Comparison of ENCODE assay signal across 15 cellular contexts in genomic region chr2:29532451-29532850, GRCh38.
A peak's percentile ranks its signal among the peaks of the same experiment; 100 is the strongest.
DNase-seq lines count a peak whose midpoint lies in the region; ATAC-seq and TF ChIP-seq lines count a peak whose summit lies in the region.
"Had no signal": no experiment of that assay in that cellular context is flagged by ENCODE, and none has a peak within 500 bp of the region (broad histone marks: within the 10 kb centered on the region; RNA-seq: fewer than 3 reads in every experiment).

No MANE protein-coding gene starts in this region.

- H3K79me2 ChIP-seq in fibroblast of lung (ENCODE audit: control insufficient read depth, insufficient read depth, low read length), result no peaks in the 10 kb centered on the region

- no peak overlapping the region for H3K4me3 Mint-ChIP-seq in type B pancreatic cell
- H3K4me3 Mint-ChIP-seq: CD14-positive monocyte had no signal

- H3K36me3 Mint-ChIP-seq in type B pancreatic cell, result peaks cover 4% of the 10 kb centered on the region
- H3K36me3 Mint-ChIP-seq: CD14-positive monocyte had no signal

- H3K4me1 ChIP-seq in SJCRH30, result peaks cover 30% of the 10 kb centered on the region
- peaks cover 14% of the 10 kb centered on the region for H3K4me1 ChIP-seq in fibroblast of lung (ENCODE audit: control insufficient read depth, extremely low read depth, insufficient read depth, low read length)
- H3K4me1 ChIP-seq in aorta (ENCODE audit: control insufficient read depth in 1 of 2, insufficient read depth in 2 of 2, low read length in 2 of 2), result no peaks in the 10 kb centered on the region

- POLR2A ChIA-PET in GM10248 (lab: Yijun Ruan, JAX), result no interaction called here

- H3K36me3 ChIP-seq in SJCRH30 (peaks cover 9% of the 10 kb centered on the region), fibroblast of lung (ENCODE audit: control insufficient read depth, insufficient read depth, low read length) (no peaks in the 10 kb centered on the region), aorta (ENCODE audit: control insufficient read depth in 1 of 2, insufficient read depth in 2 of 2, low read length in 1 of 2) (no peaks in the 10 kb centered on the region)

- CTCF ChIA-PET in GM10248 (lab: Yijun Ruan, JAX), result interaction anchor here (0.8 to 1.3 kb wide), 2 partner anchors 9 to 10 kb away, joined by 4 read pairs; no protein-coding TSS in a partner anchor

- H3K9ac ChIP-seq in fibroblast of lung (ENCODE audit: insufficient read depth, low read length), result no peak overlapping the region

- H3K9me3 ChIP-seq in SJCRH30 (replicated peaks) (peaks cover 3% of the 10 kb centered on the region; the same call in 1 of the 2 replicates), fibroblast of lung (ENCODE audit: control insufficient read depth, insufficient read depth, low read depth, low read length) (no peaks in the 10 kb centered on the region), aorta (ENCODE audit: control insufficient read depth, low read length) (peaks cover 4% of the 10 kb centered on the region)

- H3K4me1 Mint-ChIP-seq in type B pancreatic cell (ENCODE audit: unreplicated experiment), result peaks cover 9% of the 10 kb centered on the region

- no peak overlapping the region for H3K27ac ChIP-seq in SJCRH30
- no peak overlapping the region for H3K27ac ChIP-seq in fibroblast of lung (ENCODE audit: insufficient read depth, low read length)
- H3K27ac ChIP-seq in aorta (ENCODE audit: low read depth in 1 of 2, low read length in 2 of 2), result no peak overlapping the region

- intact Hi-C loops in aorta (cut with DNase I), result no loop called here

- H3K4me2 ChIP-seq in fibroblast of lung (ENCODE audit: extremely low read depth, insufficient read depth, low read length), result no peak overlapping the region

- peaks cover 8% of the 10 kb centered on the region for H3K9me3 Mint-ChIP-seq in type B pancreatic cell

- TF ChIP-seq CTCF in fibroblast of lung (conservative IDR thresholded peaks at IDR 0.05 in 1 of 2, IDR thresholded peaks at IDR 0.05 in 1 of 2; ENCODE audit: low read depth in 1 of 2, low read length in 2 of 2), result no peak
- TF ChIP-seq CTCF in GM10248 (IDR thresholded peaks at IDR 0.05; ENCODE audit: control extremely low read depth, extremely low read depth, low read depth, missing control alignments), result no peak
- no peak for TF ChIP-seq CTCF in type B pancreatic cell (conservative IDR thresholded peaks at IDR 0.05)

- 67 to 78% methylated on average over 1 of the region's 1 CpG for WGBS in aorta, 2 donors

- H3K4me3 ChIP-seq in SJCRH30 (no peak overlapping the region), fibroblast of lung (replicated peaks in 1 of 4; ENCODE audit: control extremely low read depth in 1 of 4, insufficient read depth in 1 of 4, low read depth in 3 of 4, low read length in 4 of 4) (no peak overlapping the region), aorta (ENCODE audit: low read length in 2 of 2) (no peak overlapping the region)

- H3K27me3 Mint-ChIP-seq in type B pancreatic cell, result no peaks in the 10 kb centered on the region

- no peaks in the 10 kb centered on the region for H3K27me3 ChIP-seq in SJCRH30
- H3K27me3 ChIP-seq in fibroblast of lung (ENCODE audit: control insufficient read depth, insufficient read depth, low read length), result no peaks in the 10 kb centered on the region
- no peaks in the 10 kb centered on the region for H3K27me3 ChIP-seq in aorta (ENCODE audit: control insufficient read depth in 1 of 2, insufficient read depth in 2 of 2, low read length in 1 of 2)

- H2AFZ ChIP-seq in fibroblast of lung (ENCODE audit: low read length), result no peak overlapping the region

- ATAC-seq in HG03439 (IDR thresholded peaks at IDR 0.05; ENCODE audit: unreplicated experiment) (no peak), aorta (ENCODE audit: low FRiP score) (no peak)

- H3K27ac Mint-ChIP-seq in type B pancreatic cell, result no peak overlapping the region
- H3K27ac Mint-ChIP-seq: CD14-positive monocyte had no signal

- peak; percentile 19 to 60 for DNase-seq in SJCRH30
- DNase-seq in fibroblast of lung (ENCODE audit: low read depth in 2 of 2), result peak; percentile 24 to 41
- peak; percentile 50 for DNase-seq in myocyte (ENCODE audit: low read depth)
- no peak for DNase-seq in GM10248 (ENCODE audit: extremely low spot score)
- no peak for DNase-seq in aorta
- DNase-seq in type B pancreatic cell (ENCODE audit: extremely low spot score, unreplicated experiment), result no peak
- DNase-seq: ACHN, AML-193, COR-L47, KG1, NCI-H1092 treated with DMSO at 0.1 percent for 48 hours, NCI-H2081 treated with DMSO at 0.1 percent for 48 hours, NCI-H524 had no signal

- H4K20me1 ChIP-seq in fibroblast of lung (ENCODE audit: control insufficient read depth, extremely low read depth, insufficient read depth, low read length), result no peaks in the 10 kb centered on the region

Comparison
In these comparisons a context has a peak if more than half of its experiments do, and no peak if none do; other contexts are left out.
1. DNase-seq: peak in SJCRH30 (2 of 2), fibroblast of lung (2 of 2) and myocyte (single experiment); none in GM10248 (single experiment), aorta (0 of 2) and type B pancreatic cell (single experiment).